Comparison of ENCODE assay signal across 1 cellular context in the genomic region with DNA sequence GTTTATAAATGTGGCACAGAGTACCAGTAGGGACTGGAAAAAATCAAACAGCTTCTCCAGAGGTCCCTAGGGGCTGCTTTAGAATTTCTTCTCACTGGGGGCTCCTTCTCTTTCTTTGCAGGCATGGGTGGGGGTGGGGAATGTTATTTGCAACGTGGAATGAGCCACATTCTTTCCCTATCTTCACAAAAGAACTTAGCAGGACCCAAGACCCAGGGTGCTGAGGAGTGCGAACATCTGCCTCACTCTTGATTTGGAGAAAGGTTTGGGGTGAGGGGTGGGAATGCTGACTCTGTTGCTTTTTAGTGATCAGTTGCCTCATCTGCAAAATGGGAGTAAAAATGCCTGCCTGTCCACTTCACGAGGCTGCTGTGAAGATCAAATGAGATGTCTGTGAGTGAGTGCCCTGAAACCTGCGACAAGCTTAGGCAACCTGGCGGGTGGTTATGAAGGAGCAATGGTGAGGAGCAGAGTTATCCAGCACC.
TF ChIP-seq lines count a peak whose summit lies in the region.

No MANE protein-coding gene starts in this region.

TF ChIP-seq in H1, 55 proteins besides CTCF, POLR2A, EP300 and RAD21:
- TF ChIP-seq GTF2F1 (IDR thresholded peaks at IDR 0.05; ENCODE audit: borderline replicate concordance, low read depth, low read length), result no peak
- TF ChIP-seq NANOG (IDR thresholded peaks at IDR 0.05; ENCODE audit: insufficient read depth, low read depth, low read length, poor library complexity, severe bottlenecking), result peak; percentile 3
- no peak for TF ChIP-seq RXRA (IDR thresholded peaks at IDR 0.05; ENCODE audit: insufficient read depth, low read depth, low read length)
- TF ChIP-seq TAF7 (optimal IDR thresholded peaks at IDR 0.05; ENCODE audit: borderline replicate concordance, low read depth, low read length), result peak; percentile 19
- TF ChIP-seq KDM1A (IDR thresholded peaks at IDR 0.05; ENCODE audit: borderline replicate concordance, low read length), result peak; percentile 99
- TF ChIP-seq CEBPB (IDR thresholded peaks at IDR 0.05; ENCODE audit: low read depth, low read length), result 0 out of 2 replicates have a peak, but pooled peaks have one; percentile 2
- TF ChIP-seq SIRT6 (IDR thresholded peaks at IDR 0.05; ENCODE audit: low read length), result no peak
- TF ChIP-seq HDAC6 (IDR thresholded peaks at IDR 0.05; ENCODE audit: low read depth, low read length), result no peak
- peak; percentile 89 for TF ChIP-seq TEAD4 (IDR thresholded peaks at IDR 0.05; ENCODE audit: low read depth, low read length)
- TF ChIP-seq SIX5 (IDR thresholded peaks at IDR 0.05; ENCODE audit: low read depth, low read length), result no peak
- 0 out of 2 replicates have a peak, but pooled peaks have one; percentile 25 for TF ChIP-seq GABPA (IDR thresholded peaks at IDR 0.05; ENCODE audit: borderline replicate concordance, insufficient read depth, low read length)
- no peak for TF ChIP-seq SP4 (IDR thresholded peaks at IDR 0.05; ENCODE audit: low read length)
- TF ChIP-seq POLR2AphosphoS5 (IDR thresholded peaks at IDR 0.05; ENCODE audit: low read depth, low read length), result no peak
- TF ChIP-seq TCF12 (IDR thresholded peaks at IDR 0.05; ENCODE audit: low read depth, low read length), result peak; percentile 95
- TF ChIP-seq TBP (IDR thresholded peaks at IDR 0.05; ENCODE audit: low read depth, low read length), result peak; percentile 6; the same call in 1 of the 2 replicates
- TF ChIP-seq, protein P1, sequence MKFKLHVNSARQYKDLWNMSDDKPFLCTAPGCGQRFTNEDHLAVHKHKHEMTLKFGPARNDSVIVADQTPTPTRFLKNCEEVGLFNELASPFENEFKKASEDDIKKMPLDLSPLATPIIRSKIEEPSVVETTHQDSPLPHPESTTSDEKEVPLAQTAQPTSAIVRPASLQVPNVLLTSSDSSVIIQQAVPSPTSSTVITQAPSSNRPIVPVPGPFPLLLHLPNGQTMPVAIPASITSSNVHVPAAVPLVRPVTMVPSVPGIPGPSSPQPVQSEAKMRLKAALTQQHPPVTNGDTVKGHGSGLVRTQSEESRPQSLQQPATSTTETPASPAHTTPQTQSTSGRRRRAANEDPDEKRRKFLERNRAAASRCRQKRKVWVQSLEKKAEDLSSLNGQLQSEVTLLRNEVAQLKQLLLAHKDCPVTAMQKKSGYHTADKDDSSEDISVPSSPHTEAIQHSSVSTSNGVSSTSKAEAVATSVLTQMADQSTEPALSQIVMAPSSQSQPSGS (IDR thresholded peaks at IDR 0.05; ENCODE audit: low read length), result 0 out of 2 replicates have a peak, but pooled peaks have one; percentile 41
- peak; percentile 15; the same call in 1 of the 2 replicates for TF ChIP-seq POU5F1 (IDR thresholded peaks at IDR 0.05; ENCODE audit: low read depth, low read length)
- TF ChIP-seq PHF8 (conservative IDR thresholded peaks at IDR 0.05; ENCODE audit: low read depth, low read length), result no peak
- peak; percentile 88 to 93; a peak in 2 of 4 replicates for TF ChIP-seq HDAC2 (IDR thresholded peaks at IDR 0.05; ENCODE audit: borderline replicate concordance in 1 of 2, low read depth in 2 of 2, low read length in 2 of 2)
- TF ChIP-seq CHD1 (IDR thresholded peaks at IDR 0.05; ENCODE audit: low read depth, low read length), result no peak
- TF ChIP-seq SAP30 (IDR thresholded peaks at IDR 0.05; ENCODE audit: insufficient read depth, insufficient replicate concordance, low read length), result no peak
- no peak for TF ChIP-seq FOSL1 (IDR thresholded peaks at IDR 0.05; ENCODE audit: insufficient read depth, low read depth, low read length)
- TF ChIP-seq TAF1 (IDR thresholded peaks at IDR 0.05; ENCODE audit: low read depth, low read length), result 0 out of 2 replicates have a peak, but pooled peaks have one; percentile 41
- no peak for TF ChIP-seq JUND (IDR thresholded peaks at IDR 0.05; ENCODE audit: low read length)
- peak; percentile 90 for TF ChIP-seq SP1 (IDR thresholded peaks at IDR 0.05; ENCODE audit: low read depth, low read length)
- TF ChIP-seq, protein P2, sequence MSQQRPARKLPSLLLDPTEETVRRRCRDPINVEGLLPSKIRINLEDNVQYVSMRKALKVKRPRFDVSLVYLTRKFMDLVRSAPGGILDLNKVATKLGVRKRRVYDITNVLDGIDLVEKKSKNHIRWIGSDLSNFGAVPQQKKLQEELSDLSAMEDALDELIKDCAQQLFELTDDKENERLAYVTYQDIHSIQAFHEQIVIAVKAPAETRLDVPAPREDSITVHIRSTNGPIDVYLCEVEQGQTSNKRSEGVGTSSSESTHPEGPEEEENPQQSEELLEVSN (IDR thresholded peaks at IDR 0.05), result 0 out of 2 replicates have a peak, but pooled peaks have one; percentile 3
- TF ChIP-seq, protein P3, sequence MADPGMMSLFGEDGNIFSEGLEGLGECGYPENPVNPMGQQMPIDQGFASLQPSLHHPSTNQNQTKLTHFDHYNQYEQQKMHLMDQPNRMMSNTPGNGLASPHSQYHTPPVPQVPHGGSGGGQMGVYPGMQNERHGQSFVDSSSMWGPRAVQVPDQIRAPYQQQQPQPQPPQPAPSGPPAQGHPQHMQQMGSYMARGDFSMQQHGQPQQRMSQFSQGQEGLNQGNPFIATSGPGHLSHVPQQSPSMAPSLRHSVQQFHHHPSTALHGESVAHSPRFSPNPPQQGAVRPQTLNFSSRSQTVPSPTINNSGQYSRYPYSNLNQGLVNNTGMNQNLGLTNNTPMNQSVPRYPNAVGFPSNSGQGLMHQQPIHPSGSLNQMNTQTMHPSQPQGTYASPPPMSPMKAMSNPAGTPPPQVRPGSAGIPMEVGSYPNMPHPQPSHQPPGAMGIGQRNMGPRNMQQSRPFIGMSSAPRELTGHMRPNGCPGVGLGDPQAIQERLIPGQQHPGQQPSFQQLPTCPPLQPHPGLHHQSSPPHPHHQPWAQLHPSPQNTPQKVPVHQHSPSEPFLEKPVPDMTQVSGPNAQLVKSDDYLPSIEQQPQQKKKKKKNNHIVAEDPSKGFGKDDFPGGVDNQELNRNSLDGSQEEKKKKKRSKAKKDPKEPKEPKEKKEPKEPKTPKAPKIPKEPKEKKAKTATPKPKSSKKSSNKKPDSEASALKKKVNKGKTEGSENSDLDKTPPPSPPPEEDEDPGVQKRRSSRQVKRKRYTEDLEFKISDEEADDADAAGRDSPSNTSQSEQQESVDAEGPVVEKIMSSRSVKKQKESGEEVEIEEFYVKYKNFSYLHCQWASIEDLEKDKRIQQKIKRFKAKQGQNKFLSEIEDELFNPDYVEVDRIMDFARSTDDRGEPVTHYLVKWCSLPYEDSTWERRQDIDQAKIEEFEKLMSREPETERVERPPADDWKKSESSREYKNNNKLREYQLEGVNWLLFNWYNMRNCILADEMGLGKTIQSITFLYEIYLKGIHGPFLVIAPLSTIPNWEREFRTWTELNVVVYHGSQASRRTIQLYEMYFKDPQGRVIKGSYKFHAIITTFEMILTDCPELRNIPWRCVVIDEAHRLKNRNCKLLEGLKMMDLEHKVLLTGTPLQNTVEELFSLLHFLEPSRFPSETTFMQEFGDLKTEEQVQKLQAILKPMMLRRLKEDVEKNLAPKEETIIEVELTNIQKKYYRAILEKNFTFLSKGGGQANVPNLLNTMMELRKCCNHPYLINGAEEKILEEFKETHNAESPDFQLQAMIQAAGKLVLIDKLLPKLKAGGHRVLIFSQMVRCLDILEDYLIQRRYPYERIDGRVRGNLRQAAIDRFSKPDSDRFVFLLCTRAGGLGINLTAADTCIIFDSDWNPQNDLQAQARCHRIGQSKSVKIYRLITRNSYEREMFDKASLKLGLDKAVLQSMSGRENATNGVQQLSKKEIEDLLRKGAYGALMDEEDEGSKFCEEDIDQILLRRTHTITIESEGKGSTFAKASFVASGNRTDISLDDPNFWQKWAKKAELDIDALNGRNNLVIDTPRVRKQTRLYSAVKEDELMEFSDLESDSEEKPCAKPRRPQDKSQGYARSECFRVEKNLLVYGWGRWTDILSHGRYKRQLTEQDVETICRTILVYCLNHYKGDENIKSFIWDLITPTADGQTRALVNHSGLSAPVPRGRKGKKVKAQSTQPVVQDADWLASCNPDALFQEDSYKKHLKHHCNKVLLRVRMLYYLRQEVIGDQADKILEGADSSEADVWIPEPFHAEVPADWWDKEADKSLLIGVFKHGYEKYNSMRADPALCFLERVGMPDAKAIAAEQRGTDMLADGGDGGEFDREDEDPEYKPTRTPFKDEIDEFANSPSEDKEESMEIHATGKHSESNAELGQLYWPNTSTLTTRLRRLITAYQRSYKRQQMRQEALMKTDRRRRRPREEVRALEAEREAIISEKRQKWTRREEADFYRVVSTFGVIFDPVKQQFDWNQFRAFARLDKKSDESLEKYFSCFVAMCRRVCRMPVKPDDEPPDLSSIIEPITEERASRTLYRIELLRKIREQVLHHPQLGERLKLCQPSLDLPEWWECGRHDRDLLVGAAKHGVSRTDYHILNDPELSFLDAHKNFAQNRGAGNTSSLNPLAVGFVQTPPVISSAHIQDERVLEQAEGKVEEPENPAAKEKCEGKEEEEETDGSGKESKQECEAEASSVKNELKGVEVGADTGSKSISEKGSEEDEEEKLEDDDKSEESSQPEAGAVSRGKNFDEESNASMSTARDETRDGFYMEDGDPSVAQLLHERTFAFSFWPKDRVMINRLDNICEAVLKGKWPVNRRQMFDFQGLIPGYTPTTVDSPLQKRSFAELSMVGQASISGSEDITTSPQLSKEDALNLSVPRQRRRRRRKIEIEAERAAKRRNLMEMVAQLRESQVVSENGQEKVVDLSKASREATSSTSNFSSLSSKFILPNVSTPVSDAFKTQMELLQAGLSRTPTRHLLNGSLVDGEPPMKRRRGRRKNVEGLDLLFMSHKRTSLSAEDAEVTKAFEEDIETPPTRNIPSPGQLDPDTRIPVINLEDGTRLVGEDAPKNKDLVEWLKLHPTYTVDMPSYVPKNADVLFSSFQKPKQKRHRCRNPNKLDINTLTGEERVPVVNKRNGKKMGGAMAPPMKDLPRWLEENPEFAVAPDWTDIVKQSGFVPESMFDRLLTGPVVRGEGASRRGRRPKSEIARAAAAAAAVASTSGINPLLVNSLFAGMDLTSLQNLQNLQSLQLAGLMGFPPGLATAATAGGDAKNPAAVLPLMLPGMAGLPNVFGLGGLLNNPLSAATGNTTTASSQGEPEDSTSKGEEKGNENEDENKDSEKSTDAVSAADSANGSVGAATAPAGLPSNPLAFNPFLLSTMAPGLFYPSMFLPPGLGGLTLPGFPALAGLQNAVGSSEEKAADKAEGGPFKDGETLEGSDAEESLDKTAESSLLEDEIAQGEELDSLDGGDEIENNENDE (IDR thresholded peaks at IDR 0.05; ENCODE audit: insufficient replicate concordance, low read length), result peak; percentile 71
- TF ChIP-seq ASH2L (IDR thresholded peaks at IDR 0.05; ENCODE audit: low read length), result peak; percentile 80
- TF ChIP-seq NRF1 (IDR thresholded peaks at IDR 0.05; ENCODE audit: low read depth, low read length), result no peak
- peak; percentile 75; the same call in 1 of the 2 replicates for TF ChIP-seq MAFK (IDR thresholded peaks at IDR 0.05; ENCODE audit: low read depth, low read length)
- TF ChIP-seq SP2 (IDR thresholded peaks at IDR 0.05; ENCODE audit: low read length), result no peak
- no peak for TF ChIP-seq RFX5 (IDR thresholded peaks at IDR 0.05; ENCODE audit: borderline replicate concordance, low read depth, low read length)
- TF ChIP-seq BACH1 (IDR thresholded peaks at IDR 0.05; ENCODE audit: low read length), result peak; percentile 63; the same call in 1 of the 2 replicates
- peak; percentile 58; the same call in 1 of the 2 replicates for TF ChIP-seq CHD2 (IDR thresholded peaks at IDR 0.05; ENCODE audit: low read length)
- TF ChIP-seq EGR1 (IDR thresholded peaks at IDR 0.05; ENCODE audit: borderline replicate concordance, low read depth, low read length), result 0 out of 2 replicates have a peak, but pooled peaks have one; percentile 16
TF ChIP-seq in H1: peak in this region for 20.
